Comparison of ENCODE assay signal across 8 cellular contexts in genomic region chr3:109023656-109024254, GRCh38.
A peak's percentile ranks its signal among the peaks of the same experiment; 100 is the strongest.
DNase-seq lines count a peak whose midpoint lies in the region; ATAC-seq and TF ChIP-seq lines count a peak whose summit lies in the region.

No MANE protein-coding gene starts in this region.

- ATAC-seq in HG02759 (IDR thresholded peaks at IDR 0.05; ENCODE audit: unreplicated experiment) = peak; percentile 85
- no peak for ATAC-seq in WTC11

- H3K4me3 ChIP-seq in epithelial cell of esophagus (ENCODE audit: low read length) = no peak overlapping the region

- no peaks in the 10 kb centered on the region for H3K27me3 Mint-ChIP-seq in WTC11 (ENCODE audit: low read depth)
- no peaks in the 10 kb centered on the region for H3K27me3 Mint-ChIP-seq in nephron (ENCODE audit: low read depth)

- in situ Hi-C loops in GM13976 (cut with MboI; ENCODE audit: low sequenced_read_pairs, unreplicated experiment) = loop anchor here (10.0 kb wide), 1 partner anchor 61 kb away; no protein-coding TSS in a partner anchor

- H3K4me1 Mint-ChIP-seq in WTC11 (no peaks in the 10 kb centered on the region), nephron (peaks cover 11% of the 10 kb centered on the region)

- no peaks in the 10 kb centered on the region for H3K9me3 Mint-ChIP-seq in WTC11
- no peaks in the 10 kb centered on the region for H3K9me3 Mint-ChIP-seq in nephron

- H3K36me3 Mint-ChIP-seq in WTC11 (no peaks in the 10 kb centered on the region), nephron (ENCODE audit: low read depth) (no peaks in the 10 kb centered on the region)

- H3K27ac Mint-ChIP-seq in WTC11 (no peak overlapping the region), nephron (peak overlapping the region in 2 of 3 experiments; percentile 10 to 40)

- CTCF ChIA-PET in WTC11 (lab: Charles Lee) = interaction anchor here (0.5 to 3.4 kb wide), 36 partner anchors 8 to 681 kb away, joined by 3 to 45 read pairs (median 4); no protein-coding TSS in a partner anchor

- H3K4me3 Mint-ChIP-seq in WTC11 (no peak overlapping the region), nephron (no peak overlapping the region)

- TF ChIP-seq CTCF in GM13976 (IDR thresholded peaks at IDR 0.05; ENCODE audit: borderline replicate concordance, control extremely low read depth, extremely low read depth, insufficient read depth, missing control alignments) = peak; percentile 69
- TF ChIP-seq CTCF in WTC11 (IDR thresholded peaks at IDR 0.05) = peak; percentile 57
- peak; percentile 81 for TF ChIP-seq CTCF in epithelial cell of esophagus (IDR thresholded peaks at IDR 0.05; ENCODE audit: insufficient read depth, low read depth, low read length, missing control alignments)
- peak; percentile 70 to 89 (median 77) for TF ChIP-seq CTCF in nephron (IDR thresholded peaks at IDR 0.05; ENCODE audit: unreplicated experiment in 3 of 3)

- POLR2A ChIA-PET in WTC11 (lab: Charles Lee) = no interaction called here

- peak; percentile 27 for DNase-seq in AG08396 (ENCODE audit: low spot score)
- peak; percentile 33 for DNase-seq in GM13976 (ENCODE audit: low spot score)
- DNase-seq in NCI-H1417 (lab: John Stamatoyannopoulos, UW) = peak; percentile 16 to 80 (median 32)
- DNase-seq in WTC11 (ENCODE audit: low spot score) = peak; percentile 34
- DNase-seq in epithelial cell of esophagus (ENCODE audit: low read depth) = peak; percentile 62
- no peak for DNase-seq in 8988T

TF ChIP-seq in WTC11, 78 proteins besides CTCF, POLR2A, EP300 and RAD21:
- TF ChIP-seq, protein P1, sequence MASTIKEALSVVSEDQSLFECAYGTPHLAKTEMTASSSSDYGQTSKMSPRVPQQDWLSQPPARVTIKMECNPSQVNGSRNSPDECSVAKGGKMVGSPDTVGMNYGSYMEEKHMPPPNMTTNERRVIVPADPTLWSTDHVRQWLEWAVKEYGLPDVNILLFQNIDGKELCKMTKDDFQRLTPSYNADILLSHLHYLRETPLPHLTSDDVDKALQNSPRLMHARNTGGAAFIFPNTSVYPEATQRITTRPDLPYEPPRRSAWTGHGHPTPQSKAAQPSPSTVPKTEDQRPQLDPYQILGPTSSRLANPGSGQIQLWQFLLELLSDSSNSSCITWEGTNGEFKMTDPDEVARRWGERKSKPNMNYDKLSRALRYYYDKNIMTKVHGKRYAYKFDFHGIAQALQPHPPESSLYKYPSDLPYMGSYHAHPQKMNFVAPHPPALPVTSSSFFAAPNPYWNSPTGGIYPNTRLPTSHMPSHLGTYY (CRISPR knock-in tag; IDR thresholded peaks at IDR 0.05) = no peak
- TF ChIP-seq, protein P2, sequence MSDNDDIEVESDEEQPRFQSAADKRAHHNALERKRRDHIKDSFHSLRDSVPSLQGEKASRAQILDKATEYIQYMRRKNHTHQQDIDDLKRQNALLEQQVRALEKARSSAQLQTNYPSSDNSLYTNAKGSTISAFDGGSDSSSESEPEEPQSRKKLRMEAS (CRISPR knock-in tag; IDR thresholded peaks at IDR 0.05) = no peak
- TF ChIP-seq, protein P3, sequence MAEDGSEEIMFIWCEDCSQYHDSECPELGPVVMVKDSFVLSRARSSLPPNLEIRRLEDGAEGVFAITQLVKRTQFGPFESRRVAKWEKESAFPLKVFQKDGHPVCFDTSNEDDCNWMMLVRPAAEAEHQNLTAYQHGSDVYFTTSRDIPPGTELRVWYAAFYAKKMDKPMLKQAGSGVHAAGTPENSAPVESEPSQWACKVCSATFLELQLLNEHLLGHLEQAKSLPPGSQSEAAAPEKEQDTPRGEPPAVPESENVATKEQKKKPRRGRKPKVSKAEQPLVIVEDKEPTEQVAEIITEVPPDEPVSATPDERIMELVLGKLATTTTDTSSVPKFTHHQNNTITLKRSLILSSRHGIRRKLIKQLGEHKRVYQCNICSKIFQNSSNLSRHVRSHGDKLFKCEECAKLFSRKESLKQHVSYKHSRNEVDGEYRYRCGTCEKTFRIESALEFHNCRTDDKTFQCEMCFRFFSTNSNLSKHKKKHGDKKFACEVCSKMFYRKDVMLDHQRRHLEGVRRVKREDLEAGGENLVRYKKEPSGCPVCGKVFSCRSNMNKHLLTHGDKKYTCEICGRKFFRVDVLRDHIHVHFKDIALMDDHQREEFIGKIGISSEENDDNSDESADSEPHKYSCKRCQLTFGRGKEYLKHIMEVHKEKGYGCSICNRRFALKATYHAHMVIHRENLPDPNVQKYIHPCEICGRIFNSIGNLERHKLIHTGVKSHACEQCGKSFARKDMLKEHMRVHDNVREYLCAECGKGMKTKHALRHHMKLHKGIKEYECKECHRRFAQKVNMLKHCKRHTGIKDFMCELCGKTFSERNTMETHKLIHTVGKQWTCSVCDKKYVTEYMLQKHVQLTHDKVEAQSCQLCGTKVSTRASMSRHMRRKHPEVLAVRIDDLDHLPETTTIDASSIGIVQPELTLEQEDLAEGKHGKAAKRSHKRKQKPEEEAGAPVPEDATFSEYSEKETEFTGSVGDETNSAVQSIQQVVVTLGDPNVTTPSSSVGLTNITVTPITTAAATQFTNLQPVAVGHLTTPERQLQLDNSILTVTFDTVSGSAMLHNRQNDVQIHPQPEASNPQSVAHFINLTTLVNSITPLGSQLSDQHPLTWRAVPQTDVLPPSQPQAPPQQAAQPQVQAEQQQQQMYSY (CRISPR knock-in tag; IDR thresholded peaks at IDR 0.05) = no peak
- no peak for TF ChIP-seq AFF4 (CRISPR knock-in tag; IDR thresholded peaks at IDR 0.05; ENCODE audit: borderline replicate concordance)
- TF ChIP-seq NR3C1 (CRISPR knock-in tag; conservative IDR thresholded peaks at IDR 0.05; ENCODE audit: low read depth) = no peak
- no peak for TF ChIP-seq GABPB1 (CRISPR knock-in tag; IDR thresholded peaks at IDR 0.05)
- no peak for TF ChIP-seq RELA (CRISPR knock-in tag; IDR thresholded peaks at IDR 0.05; ENCODE audit: borderline replicate concordance)
- TF ChIP-seq SP1 (CRISPR knock-in tag; conservative IDR thresholded peaks at IDR 0.05) = no peak
